ENCODE assay signal across 9 cellular contexts in genomic region chr3:20056727-20057611, GRCh38. TPM values are rescaled to one million over a fixed set of nuclear protein-coding genes. Genes with fewer than 3 reads are reported as not detected.
A peak's percentile ranks its signal among the peaks of the same experiment; 100 is the strongest.
DNase-seq lines count a peak whose midpoint lies in the region; ATAC-seq and TF ChIP-seq lines count a peak whose summit lies in the region.
"Had no signal": no experiment of that assay in that cellular context is flagged by ENCODE, and none has a peak within 500 bp of the region (broad histone marks: within the 10 kb centered on the region; RNA-seq: fewer than 3 reads in every experiment).

No MANE protein-coding gene starts in this region.

- no peaks in the 10 kb centered on the region for H3K36me3 ChIP-seq in neutrophil
- H3K36me3 ChIP-seq in WERI-Rb-1 = no peaks in the 10 kb centered on the region

- TF ChIP-seq CTCF in neutrophil (IDR thresholded peaks at IDR 0.05) (no peak), WERI-Rb-1 (IDR thresholded peaks at IDR 0.05; ENCODE audit: low read depth, low read length) (no peak)

- no peaks in the 10 kb centered on the region for H3K27me3 ChIP-seq in neutrophil
- no peaks in the 10 kb centered on the region for H3K27me3 ChIP-seq in WERI-Rb-1 (ENCODE audit: insufficient read depth, low read depth, severe bottlenecking)

- H3K4me3 Mint-ChIP-seq in activated T-cell treated with anti-CD3 and anti-CD28 coated beads, Interleukin-2, amount 50 U/mL, for 24 hours = peak overlapping the region; percentile 8

- H3K27me3 Mint-ChIP-seq in activated T-cell treated with anti-CD3 and anti-CD28 coated beads, Interleukin-2, amount 50 U/mL, for 24 hours = no peaks in the 10 kb centered on the region

- ATAC-seq in HG03565 (IDR thresholded peaks at IDR 0.05; ENCODE audit: unreplicated experiment) (peak; percentile 39), HG02970 (IDR thresholded peaks at IDR 0.05; ENCODE audit: low FRiP score, unreplicated experiment) (no peak)

- DNase-seq in activated T-cell treated with anti-CD3 and anti-CD28 coated beads, Interleukin-2, amount 50 U/mL, for 24 hours = no peak
- DNase-seq in activated T-cell treated with anti-CD3 and anti-CD28 coated beads for 4 hours (no peak), dermis blood vessel endothelial cell (peak; percentile 82), WERI-Rb-1 (no peak), NCI-H1417 treated with DMSO at 0.1 percent for 48 hours (lab: John Stamatoyannopoulos, UW) (no peak)
- DNase-seq: DND-41 had no signal

- H3K9me3 ChIP-seq in neutrophil (no peaks in the 10 kb centered on the region), WERI-Rb-1 (ENCODE audit: severe bottlenecking) (no peaks in the 10 kb centered on the region)

- no peak overlapping the region for H3K27ac Mint-ChIP-seq in activated T-cell treated with anti-CD3 and anti-CD28 coated beads, Interleukin-2, amount 50 U/mL, for 24 hours

- peak overlapping the region; percentile 30 for H3K27ac ChIP-seq in neutrophil
- H3K27ac ChIP-seq in WERI-Rb-1 = no peak overlapping the region

- peaks cover 2% of the 10 kb centered on the region for H3K9me3 Mint-ChIP-seq in activated T-cell treated with anti-CD3 and anti-CD28 coated beads, Interleukin-2, amount 50 U/mL, for 24 hours

- H3K4me1 Mint-ChIP-seq in activated T-cell treated with anti-CD3 and anti-CD28 coated beads, Interleukin-2, amount 50 U/mL, for 24 hours (ENCODE audit: low read depth) = peaks cover 38% of the 10 kb centered on the region

- peaks cover 49 to 78% of the 10 kb centered on the region in 2 experiments for H3K4me1 ChIP-seq in neutrophil (ENCODE audit: control insufficient read depth in 1 of 2, insufficient read depth in 1 of 2, low read depth in 1 of 2, low read length in 1 of 2)

- peaks cover 12% of the 10 kb centered on the region for H3K36me3 Mint-ChIP-seq in activated T-cell treated with anti-CD3 and anti-CD28 coated beads, Interleukin-2, amount 50 U/mL, for 24 hours (ENCODE audit: low read depth)

- H3K4me3 ChIP-seq in neutrophil (ENCODE audit: low read depth in 1 of 2, low read length in 1 of 2) = no peak overlapping the region
- no peak overlapping the region for H3K4me3 ChIP-seq in WERI-Rb-1 (ENCODE audit: low read depth, low read length)

RNA-seq across cellular contexts. Expression of gene KAT2B, which starts 16.7 kb away (rescaled TPM):
- 18.7 and 22.6 TPM in 2 replicates for total RNA-seq in dermis blood vessel endothelial cell

RNA-seq across cellular contexts. Expression of gene PP2D1, which starts 44.9 kb away (rescaled TPM):
- not detected in 2 replicates for total RNA-seq in dermis blood vessel endothelial cell
